In genomic region chr17:59848778-59849177, GRCh38 we compare ENCODE assay signal across 1 cellular context.
TF ChIP-seq lines count a peak whose summit lies in the region.

No MANE protein-coding gene starts in this region.

TF ChIP-seq in HepG2, 621 proteins besides CTCF, POLR2A, EP300 and RAD21 (continued from another document and continues in another):
- TF ChIP-seq ZNF782 (CRISPR knock-in tag; IDR thresholded peaks at IDR 0.05; ENCODE audit: borderline replicate concordance): no peak
- no peak for TF ChIP-seq TEAD2 (CRISPR knock-in tag; IDR thresholded peaks at IDR 0.05)
- no peak for TF ChIP-seq GLMP (CRISPR knock-in tag; IDR thresholded peaks at IDR 0.05; ENCODE audit: borderline replicate concordance)
- no peak; the same call in 1 of the 2 replicates for TF ChIP-seq ZNF615 (CRISPR knock-in tag; IDR thresholded peaks at IDR 0.05; ENCODE audit: borderline replicate concordance)
- no peak for TF ChIP-seq RNF2 (conservative IDR thresholded peaks at IDR 0.05; ENCODE audit: low read depth)
- 0 out of 2 replicates have a peak, but pooled peaks have one; percentile 45 for TF ChIP-seq CSRNP1 (CRISPR knock-in tag; IDR thresholded peaks at IDR 0.05)
- no peak for TF ChIP-seq ZZZ3 (CRISPR knock-in tag; IDR thresholded peaks at IDR 0.05; ENCODE audit: borderline replicate concordance)
- no peak for TF ChIP-seq AFF4 (CRISPR knock-in tag; IDR thresholded peaks at IDR 0.05)
- TF ChIP-seq SNRNP70 (IDR thresholded peaks at IDR 0.05; ENCODE audit: low read depth, low read length): no peak
- no peak for TF ChIP-seq ZFP36 (IDR thresholded peaks at IDR 0.05; ENCODE audit: borderline replicate concordance, low read depth, low read length, partially characterized antibody)
- no peak for TF ChIP-seq TIGD3 (CRISPR knock-in tag; IDR thresholded peaks at IDR 0.05; ENCODE audit: borderline replicate concordance)
- TF ChIP-seq BORCS8-MEF2B (CRISPR knock-in tag; IDR thresholded peaks at IDR 0.05): no peak
- TF ChIP-seq THRA (CRISPR knock-in tag; IDR thresholded peaks at IDR 0.05; ENCODE audit: borderline replicate concordance): no peak
- TF ChIP-seq ZNF605 (CRISPR knock-in tag; IDR thresholded peaks at IDR 0.05): no peak
- TF ChIP-seq RBFOX2 (IDR thresholded peaks at IDR 0.05; ENCODE audit: low read depth, low read length): no peak
- TF ChIP-seq SYNCRIP (IDR thresholded peaks at IDR 0.05; ENCODE audit: insufficient read depth, low read depth, low read length): no peak
- no peak for TF ChIP-seq ZNF329 (CRISPR knock-in tag; IDR thresholded peaks at IDR 0.05; ENCODE audit: low read depth)
- TF ChIP-seq TGIF2 (CRISPR knock-in tag; IDR thresholded peaks at IDR 0.05): peak; percentile 60; the same call in 1 of the 2 replicates
- no peak for TF ChIP-seq KLF15 (CRISPR knock-in tag; IDR thresholded peaks at IDR 0.05; ENCODE audit: borderline replicate concordance)
- TF ChIP-seq CHCHD3 (CRISPR knock-in tag; IDR thresholded peaks at IDR 0.05): no peak
- TF ChIP-seq RNF219 (CRISPR knock-in tag; IDR thresholded peaks at IDR 0.05): no peak
- TF ChIP-seq ZNF556 (CRISPR knock-in tag; IDR thresholded peaks at IDR 0.05; ENCODE audit: borderline replicate concordance): peak; percentile 16; the same call in 1 of the 2 replicates
- TF ChIP-seq HOXA9 (CRISPR knock-in tag; IDR thresholded peaks at IDR 0.05; ENCODE audit: borderline replicate concordance): no peak
- 0 out of 2 replicates have a peak, but pooled peaks have one; percentile 17 for TF ChIP-seq HNF1A (IDR thresholded peaks at IDR 0.05; ENCODE audit: low read depth)
- no peak for TF ChIP-seq HNF1A (CRISPR knock-in tag; IDR thresholded peaks at IDR 0.05; ENCODE audit: borderline replicate concordance)
- no peak for TF ChIP-seq ELF4 (CRISPR knock-in tag; IDR thresholded peaks at IDR 0.05; ENCODE audit: borderline replicate concordance)
- peak; percentile 47; the same call in 1 of the 2 replicates for TF ChIP-seq RARA (CRISPR knock-in tag; IDR thresholded peaks at IDR 0.05)
- TF ChIP-seq ZNF749 (CRISPR knock-in tag; IDR thresholded peaks at IDR 0.05; ENCODE audit: borderline replicate concordance): no peak
- no peak for TF ChIP-seq ATAD3A (CRISPR knock-in tag; IDR thresholded peaks at IDR 0.05)
- no peak for TF ChIP-seq ZBTB26 (CRISPR knock-in tag; IDR thresholded peaks at IDR 0.05; ENCODE audit: borderline replicate concordance)
- TF ChIP-seq HMG20B (CRISPR knock-in tag; conservative IDR thresholded peaks at IDR 0.05): no peak
- TF ChIP-seq ZFP41 (CRISPR knock-in tag; IDR thresholded peaks at IDR 0.05; ENCODE audit: borderline replicate concordance): no peak
- peak; percentile 53; the same call in 1 of the 2 replicates for TF ChIP-seq REPIN1 (CRISPR knock-in tag; IDR thresholded peaks at IDR 0.05; ENCODE audit: borderline replicate concordance, low read depth)
- TF ChIP-seq NFE2L2 (IDR thresholded peaks at IDR 0.05; ENCODE audit: low read length): no peak
- no peak for TF ChIP-seq SMARCE1 (IDR thresholded peaks at IDR 0.05; ENCODE audit: borderline replicate concordance)
- TF ChIP-seq ZC3H13 (CRISPR knock-in tag; IDR thresholded peaks at IDR 0.05): no peak
- no peak for TF ChIP-seq HINFP (CRISPR knock-in tag; IDR thresholded peaks at IDR 0.05; ENCODE audit: low read depth)
- no peak; the same call in 1 of the 2 replicates for TF ChIP-seq ZFP91 (CRISPR knock-in tag; IDR thresholded peaks at IDR 0.05; ENCODE audit: borderline replicate concordance)
- no peak for TF ChIP-seq ZNF678 (CRISPR knock-in tag; IDR thresholded peaks at IDR 0.05)
- no peak for TF ChIP-seq NFYB (CRISPR knock-in tag; IDR thresholded peaks at IDR 0.05)
- TF ChIP-seq ATF1 (CRISPR knock-in tag; IDR thresholded peaks at IDR 0.05): no peak
- TF ChIP-seq PTBP1 (IDR thresholded peaks at IDR 0.05; ENCODE audit: low read depth, low read length, poor library complexity, severe bottlenecking): no peak
